11 cellular contexts compared by ENCODE assay signal in the genomic region with DNA sequence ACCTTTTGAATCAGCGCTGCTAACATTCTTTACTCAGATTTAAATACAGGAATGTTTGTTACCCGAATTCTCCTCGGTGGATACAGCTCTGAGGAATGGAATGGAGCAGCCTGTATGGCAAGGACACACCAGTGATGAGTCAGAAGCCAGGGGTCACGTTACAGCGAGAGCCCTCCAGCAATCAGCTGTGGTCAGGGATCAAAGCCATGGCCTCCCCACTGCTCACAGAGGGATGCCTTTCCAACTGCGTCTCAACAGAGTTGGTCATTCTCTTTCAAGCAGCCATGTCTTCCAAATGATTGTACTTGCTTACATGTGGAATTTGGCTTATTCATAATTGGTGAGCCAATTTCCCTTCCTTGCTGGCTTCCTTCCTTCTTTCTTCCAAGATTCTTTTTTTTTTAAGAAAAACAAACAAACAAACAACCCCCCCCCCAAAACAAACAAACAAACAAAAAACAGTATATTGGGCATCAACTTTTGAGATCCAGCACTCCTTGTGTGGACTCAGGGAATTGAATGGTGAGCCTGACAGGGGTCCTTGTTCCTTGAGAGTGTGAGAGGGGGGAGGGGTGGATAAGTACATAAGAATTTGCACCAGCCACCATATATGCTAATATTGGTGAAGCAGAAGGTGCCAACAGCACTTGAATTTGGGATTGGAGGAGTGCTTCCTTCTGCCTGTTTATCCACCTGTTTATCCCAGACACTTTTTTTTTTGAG.
DNase-seq lines count a peak whose midpoint lies in the region; ATAC-seq, FAIRE-seq and TF ChIP-seq lines count a peak whose summit lies in the region.
"Had no signal": no experiment of that assay in that cellular context is flagged by ENCODE, and none has a peak within 500 bp of the region (broad histone marks: within the 10 kb centered on the region; RNA-seq: fewer than 3 reads in every experiment).

No MANE protein-coding gene starts in this region.

- no peaks in the 10 kb centered on the region for H3K4me1 Mint-ChIP-seq in CD8-positive, alpha-beta T cell (ENCODE audit: low read depth)

- TF ChIP-seq RAD21 in A549 (conservative IDR thresholded peaks at IDR 0.05 in 1 of 2, IDR thresholded peaks at IDR 0.05 in 1 of 2), result no peak; a peak in 1 of 5 replicates

- H3K36me3 ChIP-seq in CD8-positive, alpha-beta T cell (ENCODE audit: insufficient read depth, low read length), result no peaks in the 10 kb centered on the region

- peak overlapping the region; percentile 49 to 83; a peak in 5 of 6 replicates for H3K27ac ChIP-seq in A549
- H3K27ac ChIP-seq in CD8-positive, alpha-beta T cell (ENCODE audit: low read depth, low read length), result no peak overlapping the region

- TF ChIP-seq POLR2A in A549 (IDR thresholded peaks at IDR 0.05; ENCODE audit: low read length), result no peak

- H3K4me2 ChIP-seq in A549, result peak overlapping the region; percentile 58

- H3K27me3 Mint-ChIP-seq in CD8-positive, alpha-beta T cell (ENCODE audit: low read depth), result no peaks in the 10 kb centered on the region

- H3K27me3 ChIP-seq in CD8-positive, alpha-beta T cell (ENCODE audit: insufficient read depth, low read length), result no peaks in the 10 kb centered on the region

- H3K4me3 Mint-ChIP-seq in CD8-positive, alpha-beta T cell, result no peak overlapping the region
- H3K4me3 Mint-ChIP-seq: activated T-cell treated with anti-CD3 and anti-CD28 coated beads, Interleukin-2, amount 50 U/mL, for 72 hours; CD14-positive monocyte had no signal

- H3K4me1 ChIP-seq in A549, result peaks cover 29% of the 10 kb centered on the region
- no peaks in the 10 kb centered on the region for H3K4me1 ChIP-seq in CD8-positive, alpha-beta T cell (ENCODE audit: insufficient read depth, low read length)

- no peaks in the 10 kb centered on the region for H3K9me3 Mint-ChIP-seq in CD8-positive, alpha-beta T cell
- H3K9me3 Mint-ChIP-seq: activated T-cell treated with anti-CD3 and anti-CD28 coated beads, Interleukin-2, amount 50 U/mL, for 72 hours had no signal

- H3K4me3 ChIP-seq in A549, result no peak overlapping the region
- H3K4me3 ChIP-seq in CD8-positive, alpha-beta T cell (ENCODE audit: low read depth, low read length), result no peak overlapping the region

- H3K27ac Mint-ChIP-seq in CD8-positive, alpha-beta T cell, result no peak overlapping the region
- H3K27ac Mint-ChIP-seq: activated T-cell treated with anti-CD3 and anti-CD28 coated beads, Interleukin-2, amount 50 U/mL, for 72 hours; CD14-positive monocyte had no signal

- 4% methylated on average over 6 of the region's 6 CpGs for WGBS in A549 (ENCODE audit: missing lambda C conversion rate)

- CTCF ChIA-PET in A549 (lab: Yijun Ruan, JAX), result interaction anchor here (0.6 to 2.0 kb wide), 5 partner anchors 9 to 378 kb away, joined by 3 to 9 read pairs (median 3); no protein-coding TSS in a partner anchor
- CTCF ChIA-PET in CD8-positive, alpha-beta T cell (lab: Charles Lee), result no interaction called here

- ATAC-seq in A549 (peak; percentile 93 to 97), HG03139 (IDR thresholded peaks at IDR 0.05; ENCODE audit: unreplicated experiment) (no peak)
- no peak for ATAC-seq in CD8-positive, alpha-beta T cell
- ATAC-seq: activated T-cell treated with anti-CD3 and anti-CD28 coated beads, Interleukin-2, amount 50 U/mL, for 72 hours had no signal

- peak; percentile 18 for FAIRE-seq in A549 (lab: Jason Lieb, UNC)

- intact Hi-C loops in CD8-positive, alpha-beta T cell (cut with DNase I, micrococcal nuclease), result no loop called here

- peaks cover 10% of the 10 kb centered on the region for H3K36me3 Mint-ChIP-seq in CD8-positive, alpha-beta T cell

- DNase-seq in A549 (ENCODE audit: low read depth in 1 of 2, low spot score in 1 of 2) (peak; percentile 67 to 83), LoVo (ENCODE audit: low spot score) (peak; percentile 67), dermis blood vessel endothelial cell (peak; percentile 58), lung microvascular endothelial cell (ENCODE audit: low read depth in 2 of 2) (peak; percentile 4 to 88), COLO668 (lab: John Stamatoyannopoulos, UW; ENCODE audit: unreplicated experiment) (no peak), NCI-H1105 (lab: John Stamatoyannopoulos, UW) (no peak)
- DNase-seq in CD8-positive, alpha-beta T cell, result no peak
- DNase-seq: activated T-cell treated with anti-CD3 and anti-CD28 coated beads, Interleukin-2, amount 50 U/mL, for 72 hours; NCI-H2081 had no signal

- no peaks in the 10 kb centered on the region for H3K9me3 ChIP-seq in A549
- H3K9me3 ChIP-seq in CD8-positive, alpha-beta T cell (ENCODE audit: low read length), result no peaks in the 10 kb centered on the region

- POLR2A ChIA-PET in A549 (lab: Yijun Ruan, JAX), result interaction anchor here (1.1 kb wide), 1 partner anchor 101 kb away, joined by 4 read pairs; no protein-coding TSS in a partner anchor
- POLR2A ChIA-PET in CD8-positive, alpha-beta T cell (lab: Charles Lee), result no interaction called here

- peak in 1 of 2 experiments; percentile 62; a peak in 1 of 5 replicates for TF ChIP-seq EP300 in A549 (IDR thresholded peaks at IDR 0.05)

- no peak for TF ChIP-seq CTCF in A549 (IDR thresholded peaks at IDR 0.05)
- no peak for TF ChIP-seq CTCF in CD8-positive, alpha-beta T cell (IDR thresholded peaks at IDR 0.05)

TF ChIP-seq in A549, 52 proteins besides CTCF, POLR2A, EP300 and RAD21:
- TF ChIP-seq KDM1A (IDR thresholded peaks at IDR 0.05; ENCODE audit: low read depth) (no peak), MYC (IDR thresholded peaks at IDR 0.05; ENCODE audit: borderline replicate concordance, low read length) (no peak), SMC3 (IDR thresholded peaks at IDR 0.05) (0 out of 3 replicates have a peak, but pooled peaks have one; percentile 12), ZFP36 (IDR thresholded peaks at IDR 0.05; ENCODE audit: borderline replicate concordance, partially characterized antibody) (no peak), GATA3 (IDR thresholded peaks at IDR 0.05; ENCODE audit: borderline replicate concordance) (peak; percentile 78), JUN (IDR thresholded peaks at IDR 0.05) (peak in 1 of 2 experiments; percentile 53; a peak in 1 of 5 replicates), BHLHE40 (IDR thresholded peaks at IDR 0.05; ENCODE audit: low read depth, low read length) (0 out of 2 replicates have a peak, but pooled peaks have one; percentile 28), CHD4 (IDR thresholded peaks at IDR 0.05; ENCODE audit: borderline replicate concordance) (0 out of 2 replicates have a peak, but pooled peaks have one; percentile 64), JUNB (IDR thresholded peaks at IDR 0.05) (peak; percentile 73), PBX3 (IDR thresholded peaks at IDR 0.05) (peak; percentile 87), FOSL2 (IDR thresholded peaks at IDR 0.05) (peak; percentile 72), FOSL2 (CRISPR knock-in tag; IDR thresholded peaks at IDR 0.05) (peak; percentile 89), HES2 (IDR thresholded peaks at IDR 0.05) (no peak)
- TF ChIP-seq, protein P1, sequence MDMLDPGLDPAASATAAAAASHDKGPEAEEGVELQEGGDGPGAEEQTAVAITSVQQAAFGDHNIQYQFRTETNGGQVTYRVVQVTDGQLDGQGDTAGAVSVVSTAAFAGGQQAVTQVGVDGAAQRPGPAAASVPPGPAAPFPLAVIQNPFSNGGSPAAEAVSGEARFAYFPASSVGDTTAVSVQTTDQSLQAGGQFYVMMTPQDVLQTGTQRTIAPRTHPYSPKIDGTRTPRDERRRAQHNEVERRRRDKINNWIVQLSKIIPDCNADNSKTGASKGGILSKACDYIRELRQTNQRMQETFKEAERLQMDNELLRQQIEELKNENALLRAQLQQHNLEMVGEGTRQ (IDR thresholded peaks at IDR 0.05), result peak; percentile 33; the same call in 1 of the 2 replicates
- TF ChIP-seq, protein P2, sequence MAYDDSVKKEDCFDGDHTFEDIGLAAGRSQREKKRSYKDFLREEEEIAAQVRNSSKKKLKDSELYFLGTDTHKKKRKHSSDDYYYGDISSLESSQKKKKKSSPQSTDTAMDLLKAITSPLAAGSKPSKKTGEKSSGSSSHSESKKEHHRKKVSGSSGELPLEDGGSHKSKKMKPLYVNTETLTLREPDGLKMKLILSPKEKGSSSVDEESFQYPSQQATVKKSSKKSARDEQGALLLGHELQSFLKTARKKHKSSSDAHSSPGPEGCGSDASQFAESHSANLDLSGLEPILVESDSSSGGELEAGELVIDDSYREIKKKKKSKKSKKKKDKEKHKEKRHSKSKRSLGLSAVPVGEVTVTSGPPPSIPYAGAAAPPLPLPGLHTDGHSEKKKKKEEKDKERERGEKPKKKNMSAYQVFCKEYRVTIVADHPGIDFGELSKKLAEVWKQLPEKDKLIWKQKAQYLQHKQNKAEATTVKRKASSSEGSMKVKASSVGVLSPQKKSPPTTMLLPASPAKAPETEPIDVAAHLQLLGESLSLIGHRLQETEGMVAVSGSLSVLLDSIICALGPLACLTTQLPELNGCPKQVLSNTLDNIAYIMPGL (CRISPR knock-in tag; IDR thresholded peaks at IDR 0.05; ENCODE audit: borderline replicate concordance), result no peak
- TF ChIP-seq, protein P3, sequence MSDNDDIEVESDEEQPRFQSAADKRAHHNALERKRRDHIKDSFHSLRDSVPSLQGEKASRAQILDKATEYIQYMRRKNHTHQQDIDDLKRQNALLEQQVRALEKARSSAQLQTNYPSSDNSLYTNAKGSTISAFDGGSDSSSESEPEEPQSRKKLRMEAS (IDR thresholded peaks at IDR 0.05), result peak; percentile 68

Comparison
In these comparisons a context has a peak if more than half of its experiments do, and no peak if none do; other contexts are left out.
1. ATAC-seq: peak in A549 (2 of 2); none in CD8-positive, alpha-beta T cell (single experiment) and HG03139 (single experiment).
2. DNase-seq: peak in A549 (2 of 2), LoVo (single experiment), dermis blood vessel endothelial cell (single experiment) and lung microvascular endothelial cell (2 of 2); none in CD8-positive, alpha-beta T cell (0 of 7), COLO668 (single experiment) and NCI-H1105 (single experiment).